Comparison of ENCODE assay signal across 21 cellular contexts in genomic region chr1:17612831-17613230, GRCh38.
"Had no signal": no experiment of that assay in that cellular context is flagged by ENCODE, and none has a peak within 500 bp of the region (broad histone marks: within the 10 kb centered on the region; RNA-seq: fewer than 3 reads in every experiment).

No MANE protein-coding gene starts in this region.

- H3K4me3 Mint-ChIP-seq: immature natural killer cell; naive thymus-derived CD8-positive, alpha-beta T cell; neural crest cell; stimulated activated naive B cell treated with anti-CD40 and anti-IgM and Interleukin-4, amounts not matched to agents 10 μg/mL and 1 μg/mL and 100 μg/mL, for 72 hours; stimulated activated naive CD8-positive, alpha-beta T cell treated with anti-CD3 and anti-CD28 coated beads, Interleukin-15, amount 100 ng/mL, for 72 hours had no signal

- DNase-seq: cerebellar nuclear complex; effector CD8-positive, alpha-beta T cell; gastrocnemius medialis; heart right ventricle; hypothalamus; immature natural killer cell; left colon; left ventricle myocardium superior; naive thymus-derived CD8-positive, alpha-beta T cell; posterior cingulate gyrus; sigmoid colon; stimulated activated CD4-positive, alpha-beta T cell treated with anti-CD3 and anti-CD28 coated beads, Interleukin-2, amount 100 ng/mL, for 24 hours; stimulated activated CD4-positive, alpha-beta T cell treated with anti-CD3 and anti-CD28 coated beads, Interleukin-4, amount 100 ng/mL, for 4 hours; stimulated activated naive B cell treated with anti-CD40 and anti-IgM and Interleukin-4, amounts not matched to agents 10 μg/mL and 1 μg/mL and 100 μg/mL, for 72 hours; stimulated activated naive CD8-positive, alpha-beta T cell treated with anti-CD3 and anti-CD28 coated beads, Interleukin-15, amount 100 ng/mL, for 72 hours; testis; trophoblast cell had no signal

- H3K27ac ChIP-seq: gastrocnemius medialis, heart right ventricle, sigmoid colon, skin epidermis, testis had no signal

- H3K36me3 ChIP-seq: gastrocnemius medialis had no signal

- H3K9me3 ChIP-seq: esophagus muscularis mucosa, gastrocnemius medialis, heart right ventricle, sigmoid colon, testis had no signal

- H3K27me3 ChIP-seq: esophagus muscularis mucosa, gastrocnemius medialis, heart right ventricle, sigmoid colon, testis had no signal

- H3K27ac Mint-ChIP-seq: immature natural killer cell; naive thymus-derived CD8-positive, alpha-beta T cell; stimulated activated naive B cell treated with anti-CD40 and anti-IgM and Interleukin-4, amounts not matched to agents 10 μg/mL and 1 μg/mL and 100 μg/mL, for 72 hours; stimulated activated naive CD8-positive, alpha-beta T cell treated with anti-CD3 and anti-CD28 coated beads, Interleukin-15, amount 100 ng/mL, for 72 hours had no signal

- H3K9me3 Mint-ChIP-seq: immature natural killer cell; naive thymus-derived CD8-positive, alpha-beta T cell; neural crest cell; stimulated activated naive B cell treated with anti-CD40 and anti-IgM and Interleukin-4, amounts not matched to agents 10 μg/mL and 1 μg/mL and 100 μg/mL, for 72 hours; stimulated activated naive CD8-positive, alpha-beta T cell treated with anti-CD3 and anti-CD28 coated beads, Interleukin-15, amount 100 ng/mL, for 72 hours had no signal

- H3K4me3 ChIP-seq: esophagus muscularis mucosa, gastrocnemius medialis, heart right ventricle, lung, sigmoid colon, skin epidermis, testis had no signal

- ATAC-seq: gastrocnemius medialis; heart right ventricle; left colon; left ventricle myocardium superior; naive thymus-derived CD8-positive, alpha-beta T cell; stimulated activated naive B cell treated with anti-CD40 and anti-IgM and Interleukin-4, amounts not matched to agents 10 μg/mL and 1 μg/mL and 100 μg/mL, for 72 hours; stimulated activated naive CD8-positive, alpha-beta T cell treated with anti-CD3 and anti-CD28 coated beads, Interleukin-15, amount 100 ng/mL, for 72 hours had no signal

- H3K36me3 Mint-ChIP-seq: immature natural killer cell; naive thymus-derived CD8-positive, alpha-beta T cell; stimulated activated naive B cell treated with anti-CD40 and anti-IgM and Interleukin-4, amounts not matched to agents 10 μg/mL and 1 μg/mL and 100 μg/mL, for 72 hours had no signal

- H3K4me1 Mint-ChIP-seq: immature natural killer cell; naive thymus-derived CD8-positive, alpha-beta T cell; stimulated activated naive B cell treated with anti-CD40 and anti-IgM and Interleukin-4, amounts not matched to agents 10 μg/mL and 1 μg/mL and 100 μg/mL, for 72 hours; stimulated activated naive CD8-positive, alpha-beta T cell treated with anti-CD3 and anti-CD28 coated beads, Interleukin-15, amount 100 ng/mL, for 72 hours had no signal
